Comparison of ENCODE assay signal across 15 cellular contexts in the genomic region with DNA sequence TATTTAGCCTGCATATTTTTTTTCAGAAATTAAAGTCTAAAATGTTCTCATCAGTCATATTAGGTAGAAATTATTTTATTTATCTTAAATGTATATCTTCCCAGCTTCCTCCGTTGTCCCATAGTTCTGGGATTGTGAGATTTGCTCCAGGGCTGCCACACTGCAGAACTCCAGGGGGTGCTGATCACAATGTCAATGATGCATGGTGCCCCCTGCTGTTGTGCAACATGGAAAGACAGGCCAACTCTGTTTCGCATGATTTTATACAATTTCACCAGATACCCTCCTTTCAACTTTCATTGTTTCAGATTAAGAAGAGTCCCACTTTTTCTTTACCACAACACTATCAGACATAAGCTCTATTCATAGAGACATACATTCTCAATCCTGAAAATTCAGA. TPM values are rescaled to one million over a fixed set of nuclear protein-coding genes. Genes with fewer than 3 reads are reported as not detected.
DNase-seq lines count a peak whose midpoint lies in the region; ATAC-seq and TF ChIP-seq lines count a peak whose summit lies in the region.
"Had no signal": no experiment of that assay in that cellular context is flagged by ENCODE, and none has a peak within 500 bp of the region (broad histone marks: within the 10 kb centered on the region; RNA-seq: fewer than 3 reads in every experiment).

No MANE protein-coding gene starts in this region.

- no peaks in the 10 kb centered on the region for H3K9me3 Mint-ChIP-seq in Calu3 (ENCODE audit: low read depth, unreplicated experiment)

- H3K27me3 ChIP-seq in testis = no peaks in the 10 kb centered on the region

- H3K4me1 ChIP-seq in testis = no peaks in the 10 kb centered on the region
- H3K4me1 ChIP-seq: heart right ventricle had no signal

- TF ChIP-seq CTCF in Calu3 (IDR thresholded peaks at IDR 0.05; ENCODE audit: unreplicated experiment) = peak; percentile 58
- no peak for TF ChIP-seq CTCF in testis (IDR thresholded peaks at IDR 0.05)

- no peak overlapping the region for H3K4me3 Mint-ChIP-seq in Calu3 (ENCODE audit: low read depth, unreplicated experiment)
- H3K4me3 Mint-ChIP-seq: activated CD8-positive, alpha-beta T cell treated with anti-CD3 and anti-CD28 coated beads, Interleukin-2, amount 10 ng/mL, durations not matched to agents 7 days and 5 days; CD4-positive, CD25-positive, alpha-beta regulatory T cell had no signal

- no peaks in the 10 kb centered on the region for H3K4me1 Mint-ChIP-seq in Calu3 (ENCODE audit: low read depth, unreplicated experiment)
- H3K4me1 Mint-ChIP-seq: CD4-positive, CD25-positive, alpha-beta regulatory T cell had no signal

- intact Hi-C loops in Calu3 (cut with micrococcal nuclease; ENCODE audit: unreplicated experiment) = no loop called here
- intact Hi-C loops in testis (cut with DNase I; ENCODE audit: low total_unique reads) = no loop called here

- no TSS peak for BruUV-seq in Calu3 (replicated peaks; lab: Mats Ljungman, UMichigan)

- H3K27me3 Mint-ChIP-seq in Calu3 (ENCODE audit: unreplicated experiment) = no peaks in the 10 kb centered on the region

- in situ Hi-C loops in SK-MEL-5 (cut with HindIII; ENCODE audit: low pct_unique_long_range_greater_than_20kb, low sequenced_read_pairs) = no loop called here

- no peak overlapping the region for H3K27ac ChIP-seq in testis
- H3K27ac ChIP-seq: heart right ventricle had no signal

- no peak overlapping the region for H3K4me3 ChIP-seq in testis
- H3K4me3 ChIP-seq: heart right ventricle had no signal

- WGBS in testis, 2 donors = 62 to 66% methylated on average over 2 of the region's 2 CpGs

- TF ChIP-seq POLR2A in testis (IDR thresholded peaks at IDR 0.05) = no peak

- POLR2A ChIA-PET in HEK293T (lab: Yijun Ruan, JAX) = no interaction called here

- H3K27ac Mint-ChIP-seq in Calu3 (ENCODE audit: unreplicated experiment) = no peak overlapping the region
- H3K27ac Mint-ChIP-seq: activated CD8-positive, alpha-beta T cell treated with anti-CD3 and anti-CD28 coated beads, Interleukin-2, amount 10 ng/mL, durations not matched to agents 7 days and 5 days; CD4-positive, CD25-positive, alpha-beta regulatory T cell had no signal

- H3K36me3 Mint-ChIP-seq in Calu3 (ENCODE audit: insufficient read depth, unreplicated experiment) = no peaks in the 10 kb centered on the region
- H3K36me3 Mint-ChIP-seq: CD4-positive, CD25-positive, alpha-beta regulatory T cell had no signal

- DNase-seq in Calu3 (peak; percentile 53), HEK293T (ENCODE audit: extremely low spot score) (peak; percentile 35), SK-MEL-5 (ENCODE audit: low read depth, low spot score) (peak; percentile 83), iPS-NIHi11 (ENCODE audit: low spot score) (peak; percentile 16), testis (no peak), 8988T (no peak), OCI-M2 (lab: John Stamatoyannopoulos, UW; ENCODE audit: unreplicated experiment) (no peak)
- DNase-seq: activated CD8-positive, alpha-beta T cell treated with anti-CD3 and anti-CD28 coated beads, Interleukin-2, amount 10 ng/mL, durations not matched to agents 7 days and 5 days; activated gamma-delta T cell treated with Interleukin-2 at 50 U/mL for 16 hours; CD4-positive, CD25-positive, alpha-beta regulatory T cell; heart right ventricle; NCI-H2107; T1000 had no signal

- H3K36me3 ChIP-seq in testis (ENCODE audit: low read depth, missing control alignments) = no peaks in the 10 kb centered on the region
- H3K36me3 ChIP-seq: heart right ventricle had no signal

- no peaks in the 10 kb centered on the region for H3K9me3 ChIP-seq in testis
- H3K9me3 ChIP-seq: heart right ventricle had no signal

- CTCF ChIA-PET in Calu3 (lab: Charles Lee) (no interaction called here), HEK293T (lab: Yijun Ruan, JAX) (no interaction called here)

- no peak for ATAC-seq in HG02759 (IDR thresholded peaks at IDR 0.05; ENCODE audit: unreplicated experiment)
- ATAC-seq: activated CD8-positive, alpha-beta T cell treated with anti-CD3 and anti-CD28 coated beads, Interleukin-2, amount 10 ng/mL, durations not matched to agents 7 days and 5 days; heart right ventricle had no signal

TF ChIP-seq in HEK293T, 16 proteins besides CTCF, POLR2A, EP300 and RAD21:
- no peak for TF ChIP-seq FOXM1 (IDR thresholded peaks at IDR 0.05; ENCODE audit: borderline replicate concordance)
- TF ChIP-seq ARNT (IDR thresholded peaks at IDR 0.05) = no peak
- TF ChIP-seq SUZ12 (IDR thresholded peaks at IDR 0.05) = no peak
- no peak for TF ChIP-seq HDGF (IDR thresholded peaks at IDR 0.05; ENCODE audit: borderline replicate concordance)
- TF ChIP-seq ZNF384 (IDR thresholded peaks at IDR 0.05) = no peak
- TF ChIP-seq FOXA1 (IDR thresholded peaks at IDR 0.05) = no peak
- no peak for TF ChIP-seq LEF1 (IDR thresholded peaks at IDR 0.05; ENCODE audit: borderline replicate concordance)
- TF ChIP-seq L3MBTL2 (conservative IDR thresholded peaks at IDR 0.05) = no peak
- TF ChIP-seq NFRKB (IDR thresholded peaks at IDR 0.05) = no peak
- no peak for TF ChIP-seq CTBP1 (IDR thresholded peaks at IDR 0.05; ENCODE audit: borderline replicate concordance)
- TF ChIP-seq TARDBP (IDR thresholded peaks at IDR 0.05) = no peak
- no peak for TF ChIP-seq BHLHE40 (IDR thresholded peaks at IDR 0.05; ENCODE audit: borderline replicate concordance)
- no peak for TF ChIP-seq SP1 (IDR thresholded peaks at IDR 0.05)
- TF ChIP-seq, protein P1, sequence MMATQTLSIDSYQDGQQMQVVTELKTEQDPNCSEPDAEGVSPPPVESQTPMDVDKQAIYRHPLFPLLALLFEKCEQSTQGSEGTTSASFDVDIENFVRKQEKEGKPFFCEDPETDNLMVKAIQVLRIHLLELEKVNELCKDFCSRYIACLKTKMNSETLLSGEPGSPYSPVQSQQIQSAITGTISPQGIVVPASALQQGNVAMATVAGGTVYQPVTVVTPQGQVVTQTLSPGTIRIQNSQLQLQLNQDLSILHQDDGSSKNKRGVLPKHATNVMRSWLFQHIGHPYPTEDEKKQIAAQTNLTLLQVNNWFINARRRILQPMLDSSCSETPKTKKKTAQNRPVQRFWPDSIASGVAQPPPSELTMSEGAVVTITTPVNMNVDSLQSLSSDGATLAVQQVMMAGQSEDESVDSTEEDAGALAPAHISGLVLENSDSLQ (IDR thresholded peaks at IDR 0.05) = no peak
- no peak for TF ChIP-seq ELF4 (IDR thresholded peaks at IDR 0.05)
- TF ChIP-seq FOXK2 (IDR thresholded peaks at IDR 0.05) = no peak
TF ChIP-seq in HEK293T: peak in this region for 0.

RNA-seq across cellular contexts. Expression of a gene that starts 35.9 kb away (rescaled TPM):
- 1.7 and 1.8 TPM in 2 replicates for total RNA-seq in Calu3 (2022)
- total RNA-seq in SK-MEL-5 (2014; rRNA removed; shearing (Covaris generic)) = 30.9 and 31.9 TPM in 2 replicates
- 22.4 and 27.1 TPM in 2 replicates for polyA plus RNA-seq in SK-MEL-5 (2015; cell fraction: cytosol; rRNA removed)
- 33.1 and 38.2 TPM in 2 replicates for polyA plus RNA-seq in SK-MEL-5 (2015; cell fraction: nucleus; rRNA removed)
- total RNA-seq in testis = 100 to 1,000 TPM; 122 to 130 TPM
- 51.6 TPM for polyA plus RNA-seq in testis (ENCODE audit: insufficient read depth, low read depth, low replicate concordance)
- total RNA-seq: activated CD8-positive, alpha-beta T cell treated with anti-CD3 and anti-CD28 coated beads, Interleukin-2, amount 10 ng/mL, durations not matched to agents 7 days and 5 days; CD4-positive, CD25-positive, alpha-beta regulatory T cell; endothelial cell of umbilical vein had no signal
- polyA plus RNA-seq: CD4-positive, CD25-positive, alpha-beta regulatory T cell; endothelial cell of umbilical vein had no signal

Comparison
In these comparisons a context has a peak if more than half of its experiments do, and no peak if none do; other contexts are left out.
1. DNase-seq: peak in Calu3 (single experiment), HEK293T (single experiment), SK-MEL-5 (single experiment) and iPS-NIHi11 (single experiment); none in testis (single experiment), 8988T (single experiment) and OCI-M2 (single experiment).
2. RNA of a gene that starts 35.9 kb away (total RNA-seq): 122 to 130 TPM in testis and 30.9 to 31.9 TPM in SK-MEL-5; 1.7 to 1.8 TPM in Calu3; every median in the first group is over 10 times any median in the second.